ENCODE assay signal across 9 cellular contexts in the genomic region with DNA sequence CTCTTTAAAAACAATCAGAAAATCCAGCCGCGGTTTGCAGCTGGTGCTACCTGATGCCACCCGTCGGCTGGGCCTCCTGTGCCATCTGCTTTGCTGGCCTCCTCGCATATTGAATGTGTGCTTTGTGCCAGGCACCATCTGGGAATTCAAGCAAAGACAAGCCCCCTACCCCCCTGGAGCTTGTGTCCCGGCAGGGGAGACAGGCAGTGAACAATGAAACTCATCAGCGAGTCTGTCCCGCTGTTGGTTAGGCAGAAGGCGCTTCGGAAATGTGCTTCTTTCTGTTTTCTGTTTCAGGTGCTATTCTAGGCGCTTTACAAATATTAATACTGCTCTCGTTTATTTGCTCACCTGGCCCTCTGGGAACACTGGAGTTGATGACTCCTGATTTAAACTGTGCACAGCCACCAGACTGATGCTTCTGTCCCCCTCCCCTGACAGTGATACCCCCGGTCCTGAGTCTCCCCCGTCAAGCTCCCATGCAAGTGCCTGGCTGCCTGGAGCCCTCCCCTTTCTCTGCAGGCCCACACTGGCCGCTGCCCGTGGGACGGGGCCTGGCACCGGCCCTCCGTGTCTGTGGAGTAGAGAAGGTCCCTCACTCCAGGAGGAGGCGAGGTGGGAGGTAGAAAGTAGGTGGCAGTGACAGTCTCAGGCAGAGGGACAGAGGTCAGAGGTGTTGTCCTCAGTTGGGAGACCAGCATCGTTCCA.
A peak's percentile ranks its signal among the peaks of the same experiment; 100 is the strongest.
DNase-seq lines count a peak whose midpoint lies in the region; ATAC-seq lines count a peak whose summit lies in the region.
"Had no signal": no experiment of that assay in that cellular context is flagged by ENCODE, and none has a peak within 500 bp of the region (broad histone marks: within the 10 kb centered on the region; RNA-seq: fewer than 3 reads in every experiment).

No MANE protein-coding gene starts in this region.

- peak; percentile 44 for ATAC-seq in GM21447 (IDR thresholded peaks at IDR 0.05; ENCODE audit: unreplicated experiment)
- no peak for ATAC-seq in HG03108 (IDR thresholded peaks at IDR 0.05; ENCODE audit: unreplicated experiment)
- no peak for ATAC-seq in HG02970 (IDR thresholded peaks at IDR 0.05; ENCODE audit: low FRiP score, unreplicated experiment)

- peaks cover 5% of the 10 kb centered on the region for H3K36me3 ChIP-seq in ectodermal cell (ENCODE audit: control insufficient read depth, insufficient read depth, low read length)

- DNase-seq in DMS 273 treated with DMSO at 0.1 percent for 48 hours (lab: John Stamatoyannopoulos, UW) (peak; percentile 88), NCI-H2029 treated with DMSO at 0.1 percent for 48 hours (lab: John Stamatoyannopoulos, UW) (peak; percentile 40), germinal center (ENCODE audit: low spot score) (no peak)
- no peak for DNase-seq in NK-92 treated with Interleukin-12 subunit alpha and Interleukin-12 subunit beta, amount 100 ng/mL, for 24 hours (lab: John Stamatoyannopoulos, UW)
- DNase-seq: dermis blood vessel endothelial cell had no signal

- H3K4me1 ChIP-seq in ectodermal cell (ENCODE audit: control insufficient read depth, insufficient read depth, low read length): peaks cover 46% of the 10 kb centered on the region

- WGBS in ectodermal cell, 2 experiments: 41 to 42% methylated on average over 21 of the region's 21 CpGs

- no peaks in the 10 kb centered on the region for H3K9me3 ChIP-seq in ectodermal cell (ENCODE audit: control insufficient read depth, low read length)

- peak overlapping the region; percentile 59 for H3K27ac ChIP-seq in ectodermal cell (ENCODE audit: insufficient read depth, low read depth, low read length, poor library complexity, severe bottlenecking)

- no peaks in the 10 kb centered on the region for H3K27me3 ChIP-seq in ectodermal cell (ENCODE audit: control insufficient read depth, insufficient read depth, low read length, poor library complexity, severe bottlenecking)

- H3K4me3 ChIP-seq in ectodermal cell (ENCODE audit: insufficient read depth, low read depth, low read length): no peak overlapping the region

Comparison
In these comparisons a context has a peak if more than half of its experiments do, and no peak if none do; other contexts are left out.
1. DNase-seq: peak in DMS 273 treated with DMSO at 0.1 percent for 48 hours (single experiment) and NCI-H2029 treated with DMSO at 0.1 percent for 48 hours (single experiment); none in NK-92 treated with Interleukin-12 subunit alpha and Interleukin-12 subunit beta, amount 100 ng/mL, for 24 hours (single experiment) and germinal center (single experiment).